In genomic region chr15:70826634-70827033, GRCh38 we compare ENCODE assay signal across 9 cellular contexts. TPM values are rescaled to one million over a fixed set of nuclear protein-coding genes. Genes with fewer than 3 reads are reported as not detected.
DNase-seq lines count a peak whose midpoint lies in the region; ATAC-seq and TF ChIP-seq lines count a peak whose summit lies in the region.
"Had no signal": no experiment of that assay in that cellular context is flagged by ENCODE, and none has a peak within 500 bp of the region (broad histone marks: within the 10 kb centered on the region; RNA-seq: fewer than 3 reads in every experiment).

No MANE protein-coding gene starts in this region.

- no peak overlapping the region for H3K4me3 ChIP-seq in HEK293 (ENCODE audit: low read depth, low read length)

- DNase-seq in SKM-1 (lab: John Stamatoyannopoulos, UW; ENCODE audit: unreplicated experiment) (peak; percentile 12), foreskin melanocyte (peak; percentile 51), substantia nigra (lab: John Stamatoyannopoulos, UW) (peak in 1 of 49 donors; percentile 7), mesenteric fat pad (ENCODE audit: low spot score) (no peak), midbrain (lab: John Stamatoyannopoulos, UW) (no peak)
- no peak for DNase-seq in stimulated activated naive CD4-positive, alpha-beta T cell treated with Interleukin-2 at 50 U/mL for 16 hours (lab: John Stamatoyannopoulos, UW)
- DNase-seq: activated naive CD4-positive, alpha-beta T cell treated with anti-CD3 and anti-CD28 coated beads, Interleukin-2, amount 50 U/mL, for 16 hours had no signal

- H3K4me1 ChIP-seq in HEK293 (ENCODE audit: control insufficient read depth, insufficient read depth, low read length): peaks cover 4% of the 10 kb centered on the region; the same call in 1 of the 2 replicates

- no peak for TF ChIP-seq CTCF in HEK293 (tag by site-specific recombination; IDR thresholded peaks at IDR 0.05)

- POLR2A ChIA-PET in HEK293 (lab: Yijun Ruan, JAX): interaction anchor here (1.4 kb wide), 1 partner anchor 63 kb away, joined by 3 read pairs; the partner anchor contains the start of gene UACA

- ATAC-seq in GM19351 (IDR thresholded peaks at IDR 0.05; ENCODE audit: unreplicated experiment): no peak

- CTCF ChIA-PET in HEK293 (lab: Yijun Ruan, JAX): interaction anchor here (0.8 to 4.8 kb wide), 15 partner anchors 9 to 406 kb away, joined by 3 to 70 read pairs (median 5); partner anchors contain the start of genes LRRC49 and THAP10

- H3K27ac ChIP-seq in HEK293 (ENCODE audit: extremely low read depth, low read depth, low read length): no peak overlapping the region; the same call in 1 of the 2 replicates
- peak overlapping the region; percentile 71 for H3K27ac ChIP-seq in substantia nigra (ENCODE audit: low read depth, low read length, poor library complexity, severe bottlenecking)

- H3K9me3 ChIP-seq in HEK293 (ENCODE audit: control insufficient read depth, insufficient read depth, low read depth, low read length): no peaks in the 10 kb centered on the region

- H3K36me3 ChIP-seq in HEK293 (ENCODE audit: control insufficient read depth in 2 of 2, insufficient read depth in 1 of 2, low read length in 2 of 2): peaks cover 0 to 10% of the 10 kb centered on the region in 2 experiments; a peak in 1 of 3 replicates

TF ChIP-seq in HEK293, 187 proteins besides CTCF, POLR2A, EP300 and RAD21 (continues in another document):
- TF ChIP-seq ZNF239 (tag by site-specific recombination; IDR thresholded peaks at IDR 0.05) (no peak), ZBTB17 (tag by site-specific recombination; IDR thresholded peaks at IDR 0.05) (peak; percentile 62), ZNF660 (tag by site-specific recombination; IDR thresholded peaks at IDR 0.05) (peak; percentile 80), ZNF777 (tag by site-specific recombination; IDR thresholded peaks at IDR 0.05; ENCODE audit: borderline replicate concordance) (no peak), KLF1 (tag by site-specific recombination; IDR thresholded peaks at IDR 0.05) (peak; percentile 52; the same call in 1 of the 2 replicates), MZF1 (tag by site-specific recombination; IDR thresholded peaks at IDR 0.05; ENCODE audit: borderline replicate concordance) (no peak), ZNF394 (tag by site-specific recombination; IDR thresholded peaks at IDR 0.05; ENCODE audit: borderline replicate concordance) (no peak), PRDM10 (tag by site-specific recombination; IDR thresholded peaks at IDR 0.05) (peak; percentile 69), ZNF692 (tag by site-specific recombination; IDR thresholded peaks at IDR 0.05) (peak; percentile 44; the same call in 1 of the 2 replicates), KLF16 (tag by site-specific recombination; IDR thresholded peaks at IDR 0.05) (0 out of 2 replicates have a peak, but pooled peaks have one; percentile 31), GLIS2 (tag by site-specific recombination; IDR thresholded peaks at IDR 0.05) (no peak), ZNF600 (tag by site-specific recombination; IDR thresholded peaks at IDR 0.05) (peak; percentile 56; the same call in 1 of the 2 replicates), ZNF169 (tag by site-specific recombination; IDR thresholded peaks at IDR 0.05) (no peak), ZBTB1 (tag by site-specific recombination; IDR thresholded peaks at IDR 0.05) (no peak), ZFP69B (tag by site-specific recombination; IDR thresholded peaks at IDR 0.05) (peak; percentile 34; the same call in 1 of the 2 replicates), PRDM2 (tag by site-specific recombination; IDR thresholded peaks at IDR 0.05; ENCODE audit: borderline replicate concordance) (no peak), ZNF670 (tag by site-specific recombination; IDR thresholded peaks at IDR 0.05; ENCODE audit: low read depth) (no peak)

RNA-seq across cellular contexts. Expression of gene LARP6, which starts 27.3 kb away (rescaled TPM):
- 89.9 TPM for total RNA-seq in mesenteric fat pad

Comparison
In these comparisons a context has a peak if more than half of its experiments do, and no peak if none do; other contexts are left out.
1. DNase-seq: peak in SKM-1 (single experiment) and foreskin melanocyte (single experiment); none in mesenteric fat pad (single experiment), stimulated activated naive CD4-positive, alpha-beta T cell treated with Interleukin-2 at 50 U/mL for 16 hours (single experiment) and midbrain (single experiment).